30 cellular contexts compared by ENCODE assay signal in the genomic region with DNA sequence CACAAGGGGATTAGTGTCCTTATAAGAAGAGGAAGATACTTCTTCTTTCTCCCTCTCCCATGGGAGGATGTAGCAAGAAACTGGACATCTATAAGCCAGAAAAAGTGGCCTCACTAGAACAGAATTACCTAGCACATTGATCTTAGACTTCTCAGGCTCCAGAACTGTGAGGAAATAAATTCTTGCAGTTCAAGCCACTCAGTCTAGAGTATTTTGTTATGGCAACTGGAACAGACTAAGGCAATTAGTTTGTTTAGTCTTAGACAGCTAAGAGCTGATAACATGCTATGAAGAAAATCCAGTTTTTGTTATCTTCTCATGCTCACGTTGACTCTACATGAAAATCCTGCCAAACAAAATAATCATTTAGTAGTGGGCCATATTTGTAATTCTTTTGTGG.
"Had no signal": no experiment of that assay in that cellular context is flagged by ENCODE, and none has a peak within 500 bp of the region (broad histone marks: within the 10 kb centered on the region; RNA-seq: fewer than 3 reads in every experiment).

No MANE protein-coding gene starts in this region.

- H3K36me3 Mint-ChIP-seq: activated CD4-positive, alpha-beta memory T cell treated with anti-CD3 and anti-CD28 coated beads for 36 hours; activated naive CD4-positive, alpha-beta T cell treated with anti-CD3 and anti-CD28 coated beads, Interleukin-2, amount 50 U/mL, for 72 hours had no signal

- H3K36me3 ChIP-seq: adrenal gland, cardiac muscle cell, Peyer's patch had no signal

- H3K27ac ChIP-seq: adrenal gland, cardiac muscle cell, Peyer's patch had no signal

- H3K4me1 Mint-ChIP-seq: activated CD4-positive, alpha-beta T cell treated with anti-CD3 and anti-CD28 coated beads for 36 hours; activated CD4-positive, alpha-beta T cell treated with anti-CD3 and anti-CD28 coated beads, Interleukin-2, amount 10 ng/mL, durations not matched to agents 7 days and 5 days; central memory CD8-positive, alpha-beta T cell had no signal

- H3K27ac Mint-ChIP-seq: activated CD4-positive, alpha-beta memory T cell treated with anti-CD3 and anti-CD28 coated beads for 36 hours; activated CD4-positive, alpha-beta T cell treated with anti-CD3 and anti-CD28 coated beads for 36 hours; activated CD4-positive, alpha-beta T cell treated with anti-CD3 and anti-CD28 coated beads, Interleukin-2, amount 10 ng/mL, durations not matched to agents 7 days and 5 days; activated naive CD4-positive, alpha-beta T cell treated with anti-CD3 and anti-CD28 coated beads for 36 hours; activated naive CD4-positive, alpha-beta T cell treated with anti-CD3 and anti-CD28 coated beads, Interleukin-2, amount 50 U/mL, for 72 hours; activated T-helper 1 cell treated with anti-CD3 and anti-CD28 coated beads, Interleukin-12 subunit alpha, Interleukin-12 subunit beta, Interleukin-2, Interleukin-4 antibody, amounts not matched to agents 30 ng/mL and 10 ng/mL and 1 ng/mL, durations not matched to agents 14 hours and 24 hours and 36 hours had no signal

- DNase-seq: activated CD4-positive, alpha-beta memory T cell treated with anti-CD3 and anti-CD28 coated beads for 36 hours; activated CD4-positive, alpha-beta T cell treated with anti-CD3 and anti-CD28 coated beads for 36 hours; activated CD4-positive, alpha-beta T cell treated with anti-CD3 and anti-CD28 coated beads, Interleukin-2, amount 10 ng/mL, durations not matched to agents 7 days and 5 days; activated CD8-positive, alpha-beta memory T cell treated with anti-CD3 and anti-CD28 coated beads, Interleukin-2, amount 50 U/mL, for 4 hours; activated gamma-delta T cell treated with Interleukin-2 at 50 U/mL for 16 hours; activated naive CD4-positive, alpha-beta T cell treated with anti-CD3 and anti-CD28 coated beads for 36 hours; activated T-cell treated with anti-CD3 and anti-CD28 coated beads for 4 hours; activated T-cell treated with anti-CD3 and anti-CD28 coated beads, Interleukin-2, amount 50 U/mL, for 4 hours; adrenal gland; NCI-H1048; NCI-H1105 treated with DMSO at 0.1 percent for 48 hours; NCI-H1436; NCI-H1694; NCI-H1930; NCI-H2081 treated with DMSO at 0.1 percent for 48 hours; NCI-H226; NCI-H524 treated with DMSO at 0.1 percent for 48 hours; NCI-H748 treated with DMSO at 0.1 percent for 48 hours; NK-92 treated with Interleukin-12 subunit alpha and Interleukin-12 subunit beta, amount 100 ng/mL, for 24 hours; Peyer's patch; RPMI8226; SW 1271; T-helper 1 cell; T-helper 2 cell; T-helper 9 cell had no signal

- H3K27me3 Mint-ChIP-seq: activated CD4-positive, alpha-beta memory T cell treated with anti-CD3 and anti-CD28 coated beads for 36 hours; activated CD4-positive, alpha-beta T cell treated with anti-CD3 and anti-CD28 coated beads for 36 hours; activated CD4-positive, alpha-beta T cell treated with anti-CD3 and anti-CD28 coated beads, Interleukin-2, amount 10 ng/mL, durations not matched to agents 7 days and 5 days; central memory CD8-positive, alpha-beta T cell had no signal

- H3K9me3 Mint-ChIP-seq: activated CD4-positive, alpha-beta memory T cell treated with anti-CD3 and anti-CD28 coated beads for 36 hours; activated CD4-positive, alpha-beta T cell treated with anti-CD3 and anti-CD28 coated beads, Interleukin-2, amount 10 ng/mL, durations not matched to agents 7 days and 5 days; activated naive CD4-positive, alpha-beta T cell treated with anti-CD3 and anti-CD28 coated beads for 36 hours; activated naive CD4-positive, alpha-beta T cell treated with anti-CD3 and anti-CD28 coated beads, Interleukin-2, amount 50 U/mL, for 72 hours; activated T-cell treated with anti-CD3 and anti-CD28 coated beads, Interleukin-2, amount 50 U/mL, for 4 hours; activated T-helper 1 cell treated with anti-CD3 and anti-CD28 coated beads, Interleukin-12 subunit alpha, Interleukin-12 subunit beta, Interleukin-2, Interleukin-4 antibody, amounts not matched to agents 30 ng/mL and 10 ng/mL and 1 ng/mL, durations not matched to agents 14 hours and 24 hours and 36 hours; central memory CD8-positive, alpha-beta T cell had no signal

- H3K4me1 ChIP-seq: adrenal gland, Peyer's patch had no signal

- H3K4me3 Mint-ChIP-seq: activated CD4-positive, alpha-beta memory T cell treated with anti-CD3 and anti-CD28 coated beads for 36 hours; activated CD4-positive, alpha-beta T cell treated with anti-CD3 and anti-CD28 coated beads for 36 hours; activated CD4-positive, alpha-beta T cell treated with anti-CD3 and anti-CD28 coated beads, Interleukin-2, amount 10 ng/mL, durations not matched to agents 7 days and 5 days; activated naive CD4-positive, alpha-beta T cell treated with anti-CD3 and anti-CD28 coated beads for 36 hours; activated T-cell treated with anti-CD3 and anti-CD28 coated beads, Interleukin-2, amount 50 U/mL, for 4 hours; activated T-helper 1 cell treated with anti-CD3 and anti-CD28 coated beads, Interleukin-12 subunit alpha, Interleukin-12 subunit beta, Interleukin-2, Interleukin-4 antibody, amounts not matched to agents 30 ng/mL and 10 ng/mL and 1 ng/mL, durations not matched to agents 14 hours and 24 hours and 36 hours; central memory CD8-positive, alpha-beta T cell had no signal

- H3K27me3 ChIP-seq: adrenal gland, cardiac muscle cell, Peyer's patch had no signal

- H3K9me3 ChIP-seq: adrenal gland, Peyer's patch had no signal

- ATAC-seq: activated CD4-positive, alpha-beta T cell treated with anti-CD3 and anti-CD28 coated beads for 36 hours; activated naive CD4-positive, alpha-beta T cell treated with anti-CD3 and anti-CD28 coated beads, Interleukin-2, amount 50 U/mL, for 72 hours; activated T-cell treated with anti-CD3 and anti-CD28 coated beads, Interleukin-2, amount 50 U/mL, for 4 hours; K562 had no signal

- H3K4me3 ChIP-seq: adrenal gland, cardiac muscle cell, K562, Peyer's patch had no signal
